ENCODE assay signal across 9 cellular contexts in the genomic region with DNA sequence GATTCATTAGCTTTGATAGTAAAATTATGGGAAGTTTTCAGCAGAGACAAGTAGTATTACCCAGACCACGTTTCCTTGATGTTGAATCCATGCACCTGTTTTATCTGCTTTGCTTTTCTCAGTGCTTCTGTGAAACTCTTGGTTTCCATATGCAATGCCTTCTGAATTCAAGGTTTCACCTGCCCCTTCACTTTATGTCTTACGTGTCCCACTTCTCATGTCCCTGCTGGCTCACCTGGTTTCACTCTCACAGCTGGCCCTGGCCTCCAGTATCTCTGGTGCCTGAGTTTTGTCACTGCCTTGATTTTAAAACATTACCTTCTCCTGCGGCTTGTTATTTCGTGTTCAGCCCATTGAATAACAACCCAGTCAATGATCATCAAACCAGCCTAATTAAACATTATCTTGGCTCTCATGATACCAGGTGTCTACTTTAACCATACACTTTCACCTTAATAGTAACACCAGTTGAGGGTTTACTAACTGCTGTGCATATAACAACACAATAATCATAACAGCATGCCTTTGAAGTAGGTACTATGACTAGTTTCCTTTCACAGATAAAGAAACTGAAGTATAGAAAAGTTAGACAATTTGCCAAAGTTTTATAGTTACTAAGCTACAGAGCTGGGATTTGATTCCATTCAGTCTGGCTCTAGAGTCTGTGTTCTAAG.
"Had no signal": no experiment of that assay in that cellular context is flagged by ENCODE, and none has a peak within 500 bp of the region (broad histone marks: within the 10 kb centered on the region; RNA-seq: fewer than 3 reads in every experiment).

No MANE protein-coding gene starts in this region.

- ATAC-seq: HCT116, HepG2 had no signal

- H3K27ac ChIP-seq: GM23248, HL-60 had no signal

- H2AFZ ChIP-seq: GM23248 had no signal

- H3K4me1 ChIP-seq: HAP-1 had no signal

- FAIRE-seq: HepG2 had no signal

- H3K9me3 ChIP-seq: HAP-1 had no signal

- H3K4me3 ChIP-seq: GM23248, HAP-1 had no signal

- H3K36me3 ChIP-seq: HAP-1 had no signal

- H3K9ac ChIP-seq: GM23248 had no signal

- DNase-seq: GM23248, GOT3, H7, HFFc6, KBM-7 had no signal
